In genomic region chr17:76500074-76500744, GRCh38 we compare ENCODE assay signal across 9 cellular contexts. TPM values are rescaled to one million over a fixed set of nuclear protein-coding genes. Genes with fewer than 3 reads are reported as not detected.
DNase-seq lines count a peak whose midpoint lies in the region; ATAC-seq and TF ChIP-seq lines count a peak whose summit lies in the region.
"Had no signal": no experiment of that assay in that cellular context is flagged by ENCODE, and none has a peak within 500 bp of the region (broad histone marks: within the 10 kb centered on the region; RNA-seq: fewer than 3 reads in every experiment).

No MANE protein-coding gene starts in this region.

- TF ChIP-seq CTCF in fibroblast of mammary gland (conservative IDR thresholded peaks at IDR 0.05; ENCODE audit: control insufficient read depth, insufficient read depth, low read depth, low read length), result no peak

- ATAC-seq in HG02623 (IDR thresholded peaks at IDR 0.05; ENCODE audit: unreplicated experiment), result no peak

- H3K27ac ChIP-seq in skin epidermis, result peak overlapping the region; percentile 74 to 96 (median 90)

- intact Hi-C loops in posterior cingulate gyrus (cut with DNase I), result no loop called here

- DNase-seq in H7 (no peak), RPMI8226 (peak; percentile 49), fibroblast of mammary gland (ENCODE audit: low read depth) (no peak), posterior cingulate gyrus (no peak), 8988T (no peak)
- no peak for DNase-seq in stimulated activated CD4-positive, alpha-beta T cell treated with anti-CD3 and anti-CD28 coated beads, Interleukin-2, amount 100 ng/mL, for 48 hours

- H3K4me3 ChIP-seq in H7 (ENCODE audit: insufficient read depth, low read depth, low read length), result peak overlapping the region; percentile 80
- peak overlapping the region; percentile 52 for H3K4me3 ChIP-seq in fibroblast of mammary gland (ENCODE audit: control insufficient read depth, low read depth, low read length)
- H3K4me3 ChIP-seq in skin epidermis, result peak overlapping the region; percentile 61 to 86 (median 70)

- no peaks in the 10 kb centered on the region for H3K27me3 ChIP-seq in H7 (ENCODE audit: control insufficient read depth, insufficient read depth, low read length)

- H3K36me3 ChIP-seq in H7 (replicated peaks; ENCODE audit: control insufficient read depth, insufficient read depth, low read length), result no peaks in the 10 kb centered on the region

RNA-seq across cellular contexts. Expression of gene RHBDF2, which starts 1.0 kb away (rescaled TPM):
- total RNA-seq in H7 (2014; rRNA removed; shearing (Covaris generic)), result 23.0 and 34.3 TPM in 2 replicates

RNA-seq across cellular contexts. Expression of gene AANAT, which starts 32.8 kb away (rescaled TPM):
- total RNA-seq in H7 (2014; rRNA removed; shearing (Covaris generic)), result 0.17 TPM in 1 of 2 replicates, not detected in the other
- total RNA-seq: T-helper 1 cell treated with Interleukin-12 subunit alpha and Interleukin-12 subunit beta and Interleukin-4 antibody, amounts not matched to agents 30 ng/mL and 1 ng/mL, for 36 hours had no signal

RNA-seq across cellular contexts. Expression of gene CYGB, which starts 37.3 kb away (rescaled TPM):
- 1.4 and 3.5 TPM in 2 replicates for total RNA-seq in H7 (2014; rRNA removed; shearing (Covaris generic))

RNA-seq across cellular contexts. Expression of gene PRCD, which starts 39.6 kb away (rescaled TPM):
- total RNA-seq in H7 (2014; rRNA removed; shearing (Covaris generic)), result 0.70 and 0.83 TPM in 2 replicates
- total RNA-seq: T-helper 1 cell treated with Interleukin-12 subunit alpha and Interleukin-12 subunit beta and Interleukin-4 antibody, amounts not matched to agents 30 ng/mL and 1 ng/mL, for 36 hours had no signal

RNA-seq across cellular contexts. Expression of gene UBE2O, which starts 47.3 kb away (rescaled TPM):
- total RNA-seq in H7 (2014; rRNA removed; shearing (Covaris generic)), result 52.2 and 58.7 TPM in 2 replicates
